Comparison of ENCODE assay signal across 12 cellular contexts in genomic region chr2:136065907-136066306, GRCh38.
DNase-seq lines count a peak whose midpoint lies in the region; ATAC-seq and TF ChIP-seq lines count a peak whose summit lies in the region.
"Had no signal": no experiment of that assay in that cellular context is flagged by ENCODE, and none has a peak within 500 bp of the region (broad histone marks: within the 10 kb centered on the region; RNA-seq: fewer than 3 reads in every experiment).

No MANE protein-coding gene starts in this region.

- no peaks in the 10 kb centered on the region for H3F3A ChIP-seq in Loucy (ENCODE audit: low read depth)

- no peak for TF ChIP-seq CTCF in Loucy (conservative IDR thresholded peaks at IDR 0.05; ENCODE audit: low read length)

- H3K9me3 ChIP-seq in Loucy (ENCODE audit: insufficient read depth, low read depth, low read length): no peaks in the 10 kb centered on the region
- H3K9me3 ChIP-seq: stomach had no signal

- H3K79me2 ChIP-seq in Loucy (ENCODE audit: insufficient read depth, low read length): no peaks in the 10 kb centered on the region

- no peak overlapping the region for H3K4me3 ChIP-seq in Loucy (ENCODE audit: low read length, poor library complexity, severe bottlenecking)
- H3K4me3 ChIP-seq: SJCRH30, stomach had no signal

- H3K27me3 ChIP-seq in Loucy (ENCODE audit: insufficient read depth, low read length, poor library complexity, severe bottlenecking): no peaks in the 10 kb centered on the region
- H3K27me3 ChIP-seq: SJCRH30, stomach had no signal

- peaks cover 26% of the 10 kb centered on the region for H3K4me1 ChIP-seq in Loucy (ENCODE audit: insufficient read depth, low read length, poor library complexity, severe bottlenecking)
- H3K4me1 ChIP-seq: stomach had no signal

- 0 out of 2 replicates have a peak overlapping the region, but pooled peaks have one; percentile 29 for H2AFZ ChIP-seq in Loucy (ENCODE audit: low read length)

- H3K9ac ChIP-seq in Loucy (ENCODE audit: low read depth, low read length, poor library complexity, severe bottlenecking): no peak overlapping the region

- no peaks in the 10 kb centered on the region for H3K36me3 ChIP-seq in Loucy (ENCODE audit: insufficient read depth, low read length)
- H3K36me3 ChIP-seq: SJCRH30, stomach had no signal

- no peaks in the 10 kb centered on the region for H4K20me1 ChIP-seq in Loucy (ENCODE audit: insufficient read depth, low read length, poor library complexity, severe bottlenecking)

- ATAC-seq in GM19023 (IDR thresholded peaks at IDR 0.05; ENCODE audit: unreplicated experiment) (peak; percentile 68), HG02588 (IDR thresholded peaks at IDR 0.05; ENCODE audit: unreplicated experiment) (peak; percentile 66)

- no peak overlapping the region for H3K4me2 ChIP-seq in Loucy (ENCODE audit: low read depth, low read length, poor library complexity, severe bottlenecking)

- in situ Hi-C loops in ACHN (cut with HindIII; ENCODE audit: low pct_ligation_motif_present, low pct_unique_long_range_greater_than_20kb, low sequenced_read_pairs): no loop called here

- peak; percentile 44 for DNase-seq in ACHN
- DNase-seq in stimulated activated CD4-positive, alpha-beta T cell treated with anti-CD3 and anti-CD28 coated beads, Interleukin-4, amount 100 ng/mL, for 24 hours: no peak
- no peak for DNase-seq in NCI-H69 (lab: John Stamatoyannopoulos, UW)
- no peak for DNase-seq in NCI-H526 treated with DMSO at 0.1 percent for 48 hours (lab: John Stamatoyannopoulos, UW)
- DNase-seq in activated T-cell treated with anti-CD3 and anti-CD28 coated beads, Interleukin-2, amount 50 U/mL, for 48 hours: no peak
- DNase-seq: activated naive CD4-positive, alpha-beta T cell treated with Interleukin-2 at 50 U/mL for 16 hours; EL; stomach had no signal

- H3K9me2 ChIP-seq in Loucy (replicated peaks; ENCODE audit: low read depth, low read length): no peaks in the 10 kb centered on the region
